In genomic region chr2:132923787-132924186, GRCh38 we compare ENCODE assay signal across 15 cellular contexts.
DNase-seq lines count a peak whose midpoint lies in the region; ATAC-seq and TF ChIP-seq lines count a peak whose summit lies in the region.
"Had no signal": no experiment of that assay in that cellular context is flagged by ENCODE, and none has a peak within 500 bp of the region (broad histone marks: within the 10 kb centered on the region; RNA-seq: fewer than 3 reads in every experiment).

No MANE protein-coding gene starts in this region.

- ATAC-seq in IMR-90 (ENCODE audit: low read depth) (peak; percentile 96), left lung (peak; percentile 48), HG03460 (IDR thresholded peaks at IDR 0.05; ENCODE audit: unreplicated experiment) (no peak)
- ATAC-seq: activated CD8-positive, alpha-beta T cell treated with anti-CD3 and anti-CD28 coated beads, Interleukin-2, amount 10 ng/mL, durations not matched to agents 7 days and 5 days; activated naive CD8-positive, alpha-beta T cell treated with anti-CD3 and anti-CD28 coated beads, Interleukin-2, amount 50 U/mL, for 24 hours had no signal

- peak overlapping the region; percentile 76 for H2AFZ ChIP-seq in IMR-90 (replicated peaks; ENCODE audit: low read length, poor library complexity)

- no peaks in the 10 kb centered on the region for H3K9me3 Mint-ChIP-seq in activated T-helper 1 cell treated with anti-CD3 and anti-CD28 coated beads, Interleukin-12 subunit alpha, Interleukin-12 subunit beta, Interleukin-2, Interleukin-4 antibody, amounts not matched to agents 30 ng/mL and 10 ng/mL and 1 ng/mL, durations not matched to agents 14 hours and 24 hours and 36 hours

- no peak overlapping the region for H4K5ac ChIP-seq in IMR-90 (ENCODE audit: low read depth, low read length)

- no peak overlapping the region for H3K18ac ChIP-seq in IMR-90 (ENCODE audit: low read depth, low read length)

- no peaks in the 10 kb centered on the region for H3K36me3 Mint-ChIP-seq in activated T-helper 1 cell treated with anti-CD3 and anti-CD28 coated beads, Interleukin-12 subunit alpha, Interleukin-12 subunit beta, Interleukin-2, Interleukin-4 antibody, amounts not matched to agents 30 ng/mL and 10 ng/mL and 1 ng/mL, durations not matched to agents 14 hours and 24 hours and 36 hours (ENCODE audit: low read depth)

- H3K4me3 Mint-ChIP-seq in activated T-helper 1 cell treated with anti-CD3 and anti-CD28 coated beads, Interleukin-12 subunit alpha, Interleukin-12 subunit beta, Interleukin-2, Interleukin-4 antibody, amounts not matched to agents 30 ng/mL and 10 ng/mL and 1 ng/mL, durations not matched to agents 14 hours and 24 hours and 36 hours: no peak overlapping the region
- H3K4me3 Mint-ChIP-seq: activated CD8-positive, alpha-beta T cell treated with anti-CD3 and anti-CD28 coated beads, Interleukin-2, amount 10 ng/mL, durations not matched to agents 7 days and 5 days; activated naive CD8-positive, alpha-beta T cell treated with anti-CD3 and anti-CD28 coated beads, Interleukin-2, amount 50 U/mL, for 24 hours had no signal

- no peak overlapping the region for H3K27ac ChIP-seq in IMR-90 (ENCODE audit: insufficient read depth, low read length)
- H3K27ac ChIP-seq in left lung: no peak overlapping the region
- H3K27ac ChIP-seq: C4-2B, coronary artery, RWPE1 had no signal

- H2BK15ac ChIP-seq in IMR-90 (ENCODE audit: low read depth, low read length): 0 out of 3 replicates have a peak overlapping the region, but pooled peaks have one; percentile 46

- 0 out of 2 replicates have a peak overlapping the region, but pooled peaks have one; percentile 57 for H2BK20ac ChIP-seq in IMR-90 (ENCODE audit: low read depth, low read length)

- no peak overlapping the region for H2AK9ac ChIP-seq in IMR-90 (replicated peaks; ENCODE audit: low read depth, low read length, poor library complexity)

- no peaks in the 10 kb centered on the region for H3K27me3 ChIP-seq in BE2C
- H3K27me3 ChIP-seq in IMR-90 (ENCODE audit: control insufficient read depth, insufficient read depth, low read length): no peaks in the 10 kb centered on the region
- no peaks in the 10 kb centered on the region for H3K27me3 ChIP-seq in left lung
- no peaks in the 10 kb centered on the region for H3K27me3 ChIP-seq in HAP-1 (ENCODE audit: low read depth)

- TF ChIP-seq POLR2A in IMR-90 (IDR thresholded peaks at IDR 0.05; ENCODE audit: low read depth, low read length): no peak

- H3K4me2 ChIP-seq in IMR-90 (ENCODE audit: low read depth, low read length): peak overlapping the region; percentile 9

- H4K8ac ChIP-seq in IMR-90 (ENCODE audit: low read depth in 2 of 2, low read length in 2 of 2): no peak overlapping the region; a peak in 1 of 4 replicates

- dilution Hi-C loops in IMR-90 (cut with HindIII; ENCODE audit: low sequenced_read_pairs, unreplicated experiment): no loop called here

- H3K9me3 ChIP-seq in BE2C (no peaks in the 10 kb centered on the region), IMR-90 (ENCODE audit: control insufficient read depth, insufficient read depth, low read length) (no peaks in the 10 kb centered on the region), left lung (no peaks in the 10 kb centered on the region), HAP-1 (no peaks in the 10 kb centered on the region)

- 0 out of 2 replicates have a peak, but pooled peaks have one; percentile 5 for TF ChIP-seq RAD21 in IMR-90 (IDR thresholded peaks at IDR 0.05; ENCODE audit: low read length)

- H3K4ac ChIP-seq in IMR-90 (ENCODE audit: low read depth, low read length): 0 out of 2 replicates have a peak overlapping the region, but pooled peaks have one; percentile 66

- intact Hi-C loops in IMR-90 (cut with micrococcal nuclease) (loop anchor here (10.0 kb wide), 1 partner anchor 141 kb away; no protein-coding TSS in a partner anchor), left lung (cut with DNase I) (no loop called here)
- intact Hi-C loops in activated T-helper 1 cell treated with anti-CD3 and anti-CD28 coated beads, Interleukin-12 subunit alpha, Interleukin-12 subunit beta, Interleukin-2, Interleukin-4 antibody, amounts not matched to agents 30 ng/mL and 10 ng/mL and 1 ng/mL, durations not matched to agents 14 hours and 24 hours and 36 hours (cut with micrococcal nuclease): no loop called here

- WGBS in IMR-90 (ENCODE audit: extremely low coverage in 2 of 2, insufficient read length in 1 of 2), 2 experiments: 0% methylated on average over 1 of the region's 3 CpGs; no CpG with 5 or more reads in 1 of the 2 experiments

- H3K4me1 ChIP-seq in BE2C (no peaks in the 10 kb centered on the region), IMR-90 (ENCODE audit: control insufficient read depth, insufficient read depth, low read length) (peaks cover 5% of the 10 kb centered on the region), left lung (no peaks in the 10 kb centered on the region), HAP-1 (no peaks in the 10 kb centered on the region)

- H3K27ac Mint-ChIP-seq in activated T-helper 1 cell treated with anti-CD3 and anti-CD28 coated beads, Interleukin-12 subunit alpha, Interleukin-12 subunit beta, Interleukin-2, Interleukin-4 antibody, amounts not matched to agents 30 ng/mL and 10 ng/mL and 1 ng/mL, durations not matched to agents 14 hours and 24 hours and 36 hours: no peak overlapping the region
- H3K27ac Mint-ChIP-seq: activated CD8-positive, alpha-beta T cell treated with anti-CD3 and anti-CD28 coated beads, Interleukin-2, amount 10 ng/mL, durations not matched to agents 7 days and 5 days; activated naive CD8-positive, alpha-beta T cell treated with anti-CD3 and anti-CD28 coated beads, Interleukin-2, amount 50 U/mL, for 24 hours had no signal

- H2BK5ac ChIP-seq in IMR-90 (ENCODE audit: low read depth, low read length, poor library complexity, severe bottlenecking): no peak overlapping the region

- no peak overlapping the region for H4K91ac ChIP-seq in IMR-90 (ENCODE audit: insufficient read depth, low read depth, low read length)

- H2AK5ac ChIP-seq in IMR-90 (ENCODE audit: low read depth, low read length): no peak overlapping the region

- no TSS peak for BruUV-seq in IMR-90 (replicated peaks; lab: Mats Ljungman, UMichigan)

- peaks cover 0 to 19% of the 10 kb centered on the region in 2 experiments; a peak in 2 of 4 replicates for H3K79me1 ChIP-seq in IMR-90 (ENCODE audit: low read depth in 1 of 2, low read length in 2 of 2)

- H3K27me3 Mint-ChIP-seq in activated T-helper 1 cell treated with anti-CD3 and anti-CD28 coated beads, Interleukin-12 subunit alpha, Interleukin-12 subunit beta, Interleukin-2, Interleukin-4 antibody, amounts not matched to agents 30 ng/mL and 10 ng/mL and 1 ng/mL, durations not matched to agents 14 hours and 24 hours and 36 hours (ENCODE audit: insufficient read depth): no peaks in the 10 kb centered on the region
- H3K27me3 Mint-ChIP-seq: activated naive CD8-positive, alpha-beta T cell treated with anti-CD3 and anti-CD28 coated beads, Interleukin-2, amount 50 U/mL, for 24 hours had no signal

- H3K9ac ChIP-seq in IMR-90 (ENCODE audit: low read depth, low read length): no peak overlapping the region

- H3K4me3 ChIP-seq in BE2C (ENCODE audit: low read depth, low read length): no peak overlapping the region
- no peak overlapping the region for H3K4me3 ChIP-seq in IMR-90 (ENCODE audit: insufficient read depth, low read depth, low read length)
- H3K4me3 ChIP-seq in astrocyte of the spinal cord (ENCODE audit: low read depth, low read length): no peak overlapping the region
- H3K4me3 ChIP-seq in left lung: no peak overlapping the region
- H3K4me3 ChIP-seq in HAP-1: no peak overlapping the region
- H3K4me3 ChIP-seq: coronary artery had no signal

- in situ Hi-C loops in IMR-90 (cut with MboI; ENCODE audit: low sequenced_read_pairs) (no loop called here), astrocyte of the spinal cord (cut with HindIII; ENCODE audit: low sequenced_read_pairs) (no loop called here), HAP-1 (cut with MboI; ENCODE audit: low sequenced_read_pairs) (no loop called here)

- H3K23ac ChIP-seq in IMR-90 (ENCODE audit: low read depth, low read length): no peak overlapping the region

- no peak overlapping the region for H3K14ac ChIP-seq in IMR-90 (replicated peaks; ENCODE audit: low read depth, low read length)

- H2BK120ac ChIP-seq in IMR-90 (ENCODE audit: low read depth, low read length): peak overlapping the region; percentile 87; the same call in 1 of the 2 replicates

- peak overlapping the region; percentile 43; the same call in 1 of the 2 replicates for H3K56ac ChIP-seq in IMR-90 (ENCODE audit: extremely low read depth, insufficient read depth, low read length)

- peaks cover 2% of the 10 kb centered on the region; the same call in 1 of the 2 replicates for H3K9me1 ChIP-seq in IMR-90 (ENCODE audit: insufficient read depth, low read length)

- CTCF ChIA-PET in IMR-90 (lab: Yijun Ruan, JAX): interaction anchor here (1.4 kb wide), 1 partner anchor 12 kb away, joined by 3 read pairs; no protein-coding TSS in a partner anchor

- DNase-seq in BE2C: peak; percentile 3
- DNase-seq in IMR-90: peak; percentile 92
- peak; percentile 74 for DNase-seq in astrocyte of the spinal cord (ENCODE audit: low read depth, low spot score)
- DNase-seq in left lung: no peak
- DNase-seq in activated T-helper 1 cell treated with anti-CD3 and anti-CD28 coated beads, Interleukin-12 subunit alpha, Interleukin-12 subunit beta, Interleukin-2, Interleukin-4 antibody, amounts not matched to agents 30 ng/mL and 10 ng/mL and 1 ng/mL, durations not matched to agents 14 hours and 24 hours and 36 hours (ENCODE audit: low spot score): no peak
- DNase-seq in HAP-1 (ENCODE audit: low spot score in 2 of 2): no peak
- DNase-seq: activated CD8-positive, alpha-beta T cell treated with anti-CD3 and anti-CD28 coated beads, Interleukin-2, amount 10 ng/mL, durations not matched to agents 7 days and 5 days; activated naive CD8-positive, alpha-beta T cell treated with anti-CD3 and anti-CD28 coated beads, Interleukin-2, amount 50 U/mL, for 24 hours; kidney; NCI-H774; T-helper 1 cell had no signal

- no peaks in the 10 kb centered on the region; the same call in 1 of the 2 replicates for H4K20me1 ChIP-seq in IMR-90 (ENCODE audit: insufficient read depth, low read length)

- H3K4me1 Mint-ChIP-seq in activated T-helper 1 cell treated with anti-CD3 and anti-CD28 coated beads, Interleukin-12 subunit alpha, Interleukin-12 subunit beta, Interleukin-2, Interleukin-4 antibody, amounts not matched to agents 30 ng/mL and 10 ng/mL and 1 ng/mL, durations not matched to agents 14 hours and 24 hours and 36 hours (ENCODE audit: low read depth): no peaks in the 10 kb centered on the region
- H3K4me1 Mint-ChIP-seq: activated naive CD8-positive, alpha-beta T cell treated with anti-CD3 and anti-CD28 coated beads, Interleukin-2, amount 50 U/mL, for 24 hours had no signal

- no peaks in the 10 kb centered on the region for H3K36me3 ChIP-seq in BE2C
- H3K36me3 ChIP-seq in IMR-90 (ENCODE audit: control insufficient read depth, insufficient read depth, low read length): no peaks in the 10 kb centered on the region; the same call in 1 of the 2 replicates
- H3K36me3 ChIP-seq in left lung: no peaks in the 10 kb centered on the region
- no peaks in the 10 kb centered on the region for H3K36me3 ChIP-seq in HAP-1 (replicated peaks)

- POLR2A ChIA-PET in IMR-90 (lab: Charles Lee; ENCODE audit: unreplicated experiment): no interaction called here

- TF ChIP-seq CTCF in BE2C (IDR thresholded peaks at IDR 0.05; ENCODE audit: low read depth, low read length): no peak
- no peak for TF ChIP-seq CTCF in IMR-90 (conservative IDR thresholded peaks at IDR 0.05; ENCODE audit: low read depth, low read length)
- no peak for TF ChIP-seq CTCF in astrocyte of the spinal cord (IDR thresholded peaks at IDR 0.05; ENCODE audit: low read depth, low read length)
- no peak for TF ChIP-seq CTCF in left lung (IDR thresholded peaks at IDR 0.05)

Comparison
In these comparisons a context has a peak if more than half of its experiments do, and no peak if none do; other contexts are left out.
1. DNase-seq: peak in BE2C (single experiment), IMR-90 (single experiment) and astrocyte of the spinal cord (single experiment); none in left lung (0 of 2), activated T-helper 1 cell treated with anti-CD3 and anti-CD28 coated beads, Interleukin-12 subunit alpha, Interleukin-12 subunit beta, Interleukin-2, Interleukin-4 antibody, amounts not matched to agents 30 ng/mL and 10 ng/mL and 1 ng/mL, durations not matched to agents 14 hours and 24 hours and 36 hours (single experiment) and HAP-1 (0 of 2).